ENCODE assay signal across 24 cellular contexts in the genomic region with DNA sequence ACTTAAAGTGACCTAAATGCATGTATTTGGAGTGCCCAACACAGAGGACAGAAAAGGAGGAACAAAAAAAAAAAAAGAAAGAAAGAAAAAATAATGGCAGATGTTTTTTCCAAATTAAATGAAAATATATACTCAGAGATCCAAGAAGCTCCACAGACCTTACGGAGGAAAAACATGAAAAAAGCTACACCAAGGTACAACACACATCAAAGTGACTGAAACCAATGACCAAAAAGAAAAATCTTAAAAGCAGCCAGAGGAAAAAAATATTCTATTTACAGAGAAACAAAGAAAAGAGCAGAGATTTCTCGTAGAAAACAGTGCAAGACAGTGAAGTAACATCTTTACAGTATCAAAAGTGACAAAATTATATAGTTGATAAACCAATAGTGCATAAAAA.
"Had no signal": no experiment of that assay in that cellular context is flagged by ENCODE, and none has a peak within 500 bp of the region (broad histone marks: within the 10 kb centered on the region; RNA-seq: fewer than 3 reads in every experiment).

No MANE protein-coding gene starts in this region.

- H3K27ac ChIP-seq: esophagus squamous epithelium, gastroesophageal sphincter, left ventricle myocardium inferior, lower lobe of right lung, psoas muscle, spleen, testis, transverse colon had no signal

- DNase-seq: effector memory CD8-positive, alpha-beta T cell; esophagus squamous epithelium; foreskin fibroblast; glutamatergic neuron; kidney; left cardiac atrium; left ventricle myocardium inferior; lower lobe of right lung; mesenchymal stem cell; midbrain; nephron progenitor cell; psoas muscle; retina; spleen; stimulated activated CD4-positive, alpha-beta T cell treated with anti-CD3 and anti-CD28 coated beads, Interleukin-15, amount 100 ng/mL, for 24 hours; stimulated activated CD4-positive, alpha-beta T cell treated with anti-CD3 and anti-CD28 coated beads, Interleukin-1b, Interleukin-23, amount 100 ng/mL, for 48 hours; stimulated activated CD4-positive, alpha-beta T cell treated with anti-CD3 and anti-CD28 coated beads, Interleukin-4, amount 100 ng/mL, for 24 hours; stimulated activated naive B cell treated with anti-CD40 and anti-IgM and Interleukin-4, amounts not matched to agents 10 μg/mL and 1 μg/mL and 100 μg/mL, for 72 hours; stimulated activated naive CD8-positive, alpha-beta T cell treated with anti-CD3 and anti-CD28 coated beads, Interleukin-15, amount 100 ng/mL, for 72 hours; testis; transverse colon had no signal

- H3K27me3 ChIP-seq: esophagus squamous epithelium, gastroesophageal sphincter, spleen, testis, transverse colon had no signal

- H3K4me3 Mint-ChIP-seq: dendritic cell treated with granulocyte-macrophage colony-stimulating factor and Interleukin-4, amounts not matched to agents 40 ng/mL and 50 ng/mL, for 4 days; effector memory CD8-positive, alpha-beta T cell; nephron progenitor cell; stimulated activated naive CD8-positive, alpha-beta T cell treated with anti-CD3 and anti-CD28 coated beads, Interleukin-15, amount 100 ng/mL, for 72 hours had no signal

- H3K4me3 ChIP-seq: esophagus squamous epithelium, gastroesophageal sphincter, left ventricle myocardium inferior, lower lobe of right lung, psoas muscle, spleen, testis, transverse colon had no signal

- H3K4me1 ChIP-seq: testis had no signal

- ATAC-seq: effector memory CD8-positive, alpha-beta T cell; gastroesophageal sphincter; left cardiac atrium; lower lobe of right lung; psoas muscle; sciatic nerve; stimulated activated naive B cell treated with anti-CD40 and anti-IgM and Interleukin-4, amounts not matched to agents 10 μg/mL and 1 μg/mL and 100 μg/mL, for 72 hours; stimulated activated naive CD8-positive, alpha-beta T cell treated with anti-CD3 and anti-CD28 coated beads, Interleukin-15, amount 100 ng/mL, for 72 hours had no signal

- H3K27me3 Mint-ChIP-seq: dendritic cell treated with granulocyte-macrophage colony-stimulating factor and Interleukin-4, amounts not matched to agents 40 ng/mL and 50 ng/mL, for 4 days; effector memory CD8-positive, alpha-beta T cell; stimulated activated naive B cell treated with anti-CD40 and anti-IgM and Interleukin-4, amounts not matched to agents 10 μg/mL and 1 μg/mL and 100 μg/mL, for 72 hours; stimulated activated naive CD8-positive, alpha-beta T cell treated with anti-CD3 and anti-CD28 coated beads, Interleukin-15, amount 100 ng/mL, for 72 hours had no signal

- H3K27ac Mint-ChIP-seq: dendritic cell treated with granulocyte-macrophage colony-stimulating factor and Interleukin-4, amounts not matched to agents 40 ng/mL and 50 ng/mL, for 4 days; nephron progenitor cell; stimulated activated naive B cell treated with anti-CD40 and anti-IgM and Interleukin-4, amounts not matched to agents 10 μg/mL and 1 μg/mL and 100 μg/mL, for 72 hours; stimulated activated naive CD8-positive, alpha-beta T cell treated with anti-CD3 and anti-CD28 coated beads, Interleukin-15, amount 100 ng/mL, for 72 hours had no signal

- H3K9me3 ChIP-seq: esophagus squamous epithelium, gastroesophageal sphincter, left ventricle myocardium inferior, lower lobe of right lung, psoas muscle, spleen, testis, transverse colon had no signal

- H3K9me3 Mint-ChIP-seq: dendritic cell treated with granulocyte-macrophage colony-stimulating factor and Interleukin-4, amounts not matched to agents 40 ng/mL and 50 ng/mL, for 4 days; effector memory CD8-positive, alpha-beta T cell; stimulated activated naive CD8-positive, alpha-beta T cell treated with anti-CD3 and anti-CD28 coated beads, Interleukin-15, amount 100 ng/mL, for 72 hours had no signal

- H3K36me3 ChIP-seq: esophagus squamous epithelium, gastroesophageal sphincter, left ventricle myocardium inferior, lower lobe of right lung, spleen, transverse colon had no signal
